7 cellular contexts compared by ENCODE assay signal in genomic region chr13:87324558-87324957, GRCh38.
"Had no signal": no experiment of that assay in that cellular context is flagged by ENCODE, and none has a peak within 500 bp of the region (broad histone marks: within the 10 kb centered on the region; RNA-seq: fewer than 3 reads in every experiment).

No MANE protein-coding gene starts in this region.

- H2AFZ ChIP-seq: GM23248 had no signal

- DNase-seq: GM23248, GOT3, H7, KBM-7 had no signal

- H3K4me3 ChIP-seq: GM23248, HAP-1 had no signal

- H3K36me3 ChIP-seq: HAP-1 had no signal

- H3K27ac ChIP-seq: GM23248, HL-60 had no signal

- FAIRE-seq: HepG2 had no signal

- H3K4me1 ChIP-seq: HAP-1 had no signal

- H3K9me3 ChIP-seq: HAP-1 had no signal

- H3K9ac ChIP-seq: GM23248 had no signal
